In genomic region chr6:46781478-46782378, GRCh38 we compare ENCODE assay signal across 8 cellular contexts. TPM values are rescaled to one million over a fixed set of nuclear protein-coding genes. Genes with fewer than 3 reads are reported as not detected.
DNase-seq lines count a peak whose midpoint lies in the region; ATAC-seq and TF ChIP-seq lines count a peak whose summit lies in the region.

No MANE protein-coding gene starts in this region.

- H3K27ac ChIP-seq in CD4-positive, alpha-beta T cell (ENCODE audit: low read depth, low read length) = no peak overlapping the region
- H3K27ac ChIP-seq in GM23338 (ENCODE audit: low read depth) = no peak overlapping the region
- no peak overlapping the region for H3K27ac ChIP-seq in iPS DF 6.9 (ENCODE audit: low read length)

- H4K20me1 ChIP-seq in GM23338 (replicated peaks; ENCODE audit: insufficient read depth) = no peaks in the 10 kb centered on the region

- no peak overlapping the region for H3K4me2 ChIP-seq in GM23338

- no peak overlapping the region for H3K4me3 ChIP-seq in GM23338
- no peak overlapping the region for H3K4me3 ChIP-seq in iPS DF 6.9 (ENCODE audit: low read length)

- intact Hi-C loops in CD4-positive, alpha-beta T cell (cut with DNase I, micrococcal nuclease) = no loop called here

- CTCF ChIA-PET in CD4-positive, alpha-beta T cell (lab: Charles Lee) = no interaction called here

- H3K36me3 Mint-ChIP-seq in CD4-positive, alpha-beta T cell (ENCODE audit: low read depth) = no peaks in the 10 kb centered on the region
- H3K36me3 Mint-ChIP-seq in GM23338 (ENCODE audit: low read depth) = no peaks in the 10 kb centered on the region

- no peak overlapping the region for H3K4me3 Mint-ChIP-seq in CD4-positive, alpha-beta T cell
- no peak overlapping the region for H3K4me3 Mint-ChIP-seq in GM23338

- no peaks in the 10 kb centered on the region for H3K9me2 ChIP-seq in GM23338 (ENCODE audit: insufficient read depth)

- no peaks in the 10 kb centered on the region for H3K27me3 Mint-ChIP-seq in CD4-positive, alpha-beta T cell
- H3K27me3 Mint-ChIP-seq in GM23338 (ENCODE audit: insufficient read depth, low read depth, poor library complexity) = no peaks in the 10 kb centered on the region

- H3K27me3 ChIP-seq in CD4-positive, alpha-beta T cell (ENCODE audit: control insufficient read depth, insufficient read depth, low read length) = no peaks in the 10 kb centered on the region
- H3K27me3 ChIP-seq in GM23338 (ENCODE audit: insufficient read depth) (no peaks in the 10 kb centered on the region), iPS DF 6.9 (ENCODE audit: control insufficient read depth, insufficient read depth, low read length) (no peaks in the 10 kb centered on the region)

- ATAC-seq in CD4-positive, alpha-beta T cell (ENCODE audit: poor library complexity) = no peak
- ATAC-seq in GM23338 (peak; percentile 68), GM18519 (IDR thresholded peaks at IDR 0.05; ENCODE audit: low FRiP score, unreplicated experiment) (no peak), GM18861 (IDR thresholded peaks at IDR 0.05; ENCODE audit: unreplicated experiment) (no peak)

- H3F3A ChIP-seq in GM23338 (replicated peaks; ENCODE audit: low read depth) = no peaks in the 10 kb centered on the region

- peak; percentile 22 for TF ChIP-seq CTCF in CD4-positive, alpha-beta T cell (IDR thresholded peaks at IDR 0.05)
- TF ChIP-seq CTCF in GM23338 (conservative IDR thresholded peaks at IDR 0.05; ENCODE audit: low read depth in 2 of 2) = peak; percentile 73 to 80

- no peaks in the 10 kb centered on the region for H3K79me2 ChIP-seq in GM23338 (replicated peaks; ENCODE audit: insufficient read depth)

- POLR2A ChIA-PET in CD4-positive, alpha-beta T cell (lab: Charles Lee) = no interaction called here

- DNase-seq in CD4-positive, alpha-beta T cell = no peak
- DNase-seq in GM23338 (ENCODE audit: low spot score) (peak; percentile 85), NCI-H460 (ENCODE audit: extremely low read depth, low read depth) (peak; percentile 56), amniotic epithelial cell (ENCODE audit: low read depth) (peak; percentile 45), iPS DF 6.9 (ENCODE audit: low read depth, low spot score) (peak; percentile 18)
- peak; percentile 27 for DNase-seq in stimulated activated CD4-positive, alpha-beta T cell treated with anti-CD3 and anti-CD28 coated beads, Interleukin-4, amount 100 ng/mL, for 24 hours

- no peaks in the 10 kb centered on the region for H3K4me1 Mint-ChIP-seq in CD4-positive, alpha-beta T cell (ENCODE audit: low read depth)
- H3K4me1 Mint-ChIP-seq in GM23338 = no peaks in the 10 kb centered on the region

- no peaks in the 10 kb centered on the region for H3K9me3 Mint-ChIP-seq in CD4-positive, alpha-beta T cell
- H3K9me3 Mint-ChIP-seq in GM23338 = no peaks in the 10 kb centered on the region

- no CpG with 5 or more reads among the region's 6 CpGs for WGBS in iPS DF 6.9 (ENCODE audit: insufficient coverage, insufficient read length)

- H3K9me3 ChIP-seq in CD4-positive, alpha-beta T cell (ENCODE audit: control insufficient read depth, low read length) = no peaks in the 10 kb centered on the region
- no peaks in the 10 kb centered on the region for H3K9me3 ChIP-seq in iPS DF 6.9 (ENCODE audit: control insufficient read depth, insufficient read depth, low read length)

- H3K36me3 ChIP-seq in GM23338 (ENCODE audit: insufficient read depth) (no peaks in the 10 kb centered on the region), iPS DF 6.9 (ENCODE audit: control insufficient read depth, insufficient read depth, low read length) (no peaks in the 10 kb centered on the region)

- H3K4me1 ChIP-seq in GM23338 (ENCODE audit: insufficient read depth) (no peaks in the 10 kb centered on the region), iPS DF 6.9 (ENCODE audit: control insufficient read depth, insufficient read depth, low read length) (no peaks in the 10 kb centered on the region)

- H3K27ac Mint-ChIP-seq in CD4-positive, alpha-beta T cell = no peak overlapping the region
- H3K27ac Mint-ChIP-seq in GM23338 = no peak overlapping the region

- H2AFZ ChIP-seq in GM23338 = no peak overlapping the region

TF ChIP-seq in GM23338, 12 proteins besides CTCF, POLR2A, EP300 and RAD21 (continues in another document):
- TF ChIP-seq CREB1 (CRISPR knock-in tag; IDR thresholded peaks at IDR 0.05; ENCODE audit: low read depth) (no peak), EZH2phosphoT487 (IDR thresholded peaks at IDR 0.05; ENCODE audit: unreplicated experiment) (no peak), EZH2 (IDR thresholded peaks at IDR 0.05; ENCODE audit: low read depth, unreplicated experiment) (no peak), JUNB (IDR thresholded peaks at IDR 0.05; ENCODE audit: unreplicated experiment) (no peak), STAT1 (IDR thresholded peaks at IDR 0.05; ENCODE audit: unreplicated experiment) (no peak)
- TF ChIP-seq, protein P1, sequence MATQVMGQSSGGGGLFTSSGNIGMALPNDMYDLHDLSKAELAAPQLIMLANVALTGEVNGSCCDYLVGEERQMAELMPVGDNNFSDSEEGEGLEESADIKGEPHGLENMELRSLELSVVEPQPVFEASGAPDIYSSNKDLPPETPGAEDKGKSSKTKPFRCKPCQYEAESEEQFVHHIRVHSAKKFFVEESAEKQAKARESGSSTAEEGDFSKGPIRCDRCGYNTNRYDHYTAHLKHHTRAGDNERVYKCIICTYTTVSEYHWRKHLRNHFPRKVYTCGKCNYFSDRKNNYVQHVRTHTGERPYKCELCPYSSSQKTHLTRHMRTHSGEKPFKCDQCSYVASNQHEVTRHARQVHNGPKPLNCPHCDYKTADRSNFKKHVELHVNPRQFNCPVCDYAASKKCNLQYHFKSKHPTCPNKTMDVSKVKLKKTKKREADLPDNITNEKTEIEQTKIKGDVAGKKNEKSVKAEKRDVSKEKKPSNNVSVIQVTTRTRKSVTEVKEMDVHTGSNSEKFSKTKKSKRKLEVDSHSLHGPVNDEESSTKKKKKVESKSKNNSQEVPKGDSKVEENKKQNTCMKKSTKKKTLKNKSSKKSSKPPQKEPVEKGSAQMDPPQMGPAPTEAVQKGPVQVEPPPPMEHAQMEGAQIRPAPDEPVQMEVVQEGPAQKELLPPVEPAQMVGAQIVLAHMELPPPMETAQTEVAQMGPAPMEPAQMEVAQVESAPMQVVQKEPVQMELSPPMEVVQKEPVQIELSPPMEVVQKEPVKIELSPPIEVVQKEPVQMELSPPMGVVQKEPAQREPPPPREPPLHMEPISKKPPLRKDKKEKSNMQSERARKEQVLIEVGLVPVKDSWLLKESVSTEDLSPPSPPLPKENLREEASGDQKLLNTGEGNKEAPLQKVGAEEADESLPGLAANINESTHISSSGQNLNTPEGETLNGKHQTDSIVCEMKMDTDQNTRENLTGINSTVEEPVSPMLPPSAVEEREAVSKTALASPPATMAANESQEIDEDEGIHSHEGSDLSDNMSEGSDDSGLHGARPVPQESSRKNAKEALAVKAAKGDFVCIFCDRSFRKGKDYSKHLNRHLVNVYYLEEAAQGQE (IDR thresholded peaks at IDR 0.05; ENCODE audit: unreplicated experiment) = no peak

RNA-seq across cellular contexts. Expression of gene MEP1A, which starts 11.5 kb away (rescaled TPM):
- not detected for total RNA-seq in CD4-positive, alpha-beta T cell
- total RNA-seq in GM23338 (2014; rRNA removed; shearing (Covaris generic)) = not detected in 2 replicates
- not detected in 2 replicates for polyA plus RNA-seq in GM23338 (2016; fragmentation: Nextera tagmentation; extraction: Ambion mirVana)
- total RNA-seq in NCI-H460 (2014; rRNA removed; shearing (Covaris generic)) = not detected in 2 replicates
- polyA plus RNA-seq in NCI-H460 (2014; cell fraction: nucleus; rRNA removed) = not detected in 2 replicates

RNA-seq across cellular contexts. Expression of gene ANKRD66, which starts 35.0 kb away (rescaled TPM):
- total RNA-seq in CD4-positive, alpha-beta T cell = not detected
- not detected in 2 replicates for total RNA-seq in GM23338 (2014; rRNA removed; shearing (Covaris generic))
- polyA plus RNA-seq in GM23338 (2016; fragmentation: Nextera tagmentation; extraction: Ambion mirVana) = not detected in 2 replicates
- not detected in 2 replicates for total RNA-seq in NCI-H460 (2014; rRNA removed; shearing (Covaris generic))
- polyA plus RNA-seq in NCI-H460 (2014; cell fraction: nucleus; rRNA removed) = not detected in 2 replicates

RNA-seq across cellular contexts. Expression of gene PLA2G7, which starts 46.6 kb away (rescaled TPM):
- total RNA-seq in CD4-positive, alpha-beta T cell = not detected
- total RNA-seq in GM23338 (2014; rRNA removed; shearing (Covaris generic)) = 1.7 and 2.8 TPM in 2 replicates
- 2.3 and 2.4 TPM in 2 replicates for polyA plus RNA-seq in GM23338 (2016; fragmentation: Nextera tagmentation; extraction: Ambion mirVana)
- total RNA-seq in NCI-H460 (2014; rRNA removed; shearing (Covaris generic)) = 7.9 and 10.6 TPM in 2 replicates
- 2.1 and 3.3 TPM in 2 replicates for polyA plus RNA-seq in NCI-H460 (2014; cell fraction: nucleus; rRNA removed)

Comparison
In these comparisons a context has a peak if more than half of its experiments do, and no peak if none do; other contexts are left out.
1. DNase-seq: peak in GM23338 (single experiment), NCI-H460 (single experiment), amniotic epithelial cell (single experiment), iPS DF 6.9 (single experiment) and stimulated activated CD4-positive, alpha-beta T cell treated with anti-CD3 and anti-CD28 coated beads, Interleukin-4, amount 100 ng/mL, for 24 hours (single experiment); none in CD4-positive, alpha-beta T cell (0 of 10).